In the genomic region with DNA sequence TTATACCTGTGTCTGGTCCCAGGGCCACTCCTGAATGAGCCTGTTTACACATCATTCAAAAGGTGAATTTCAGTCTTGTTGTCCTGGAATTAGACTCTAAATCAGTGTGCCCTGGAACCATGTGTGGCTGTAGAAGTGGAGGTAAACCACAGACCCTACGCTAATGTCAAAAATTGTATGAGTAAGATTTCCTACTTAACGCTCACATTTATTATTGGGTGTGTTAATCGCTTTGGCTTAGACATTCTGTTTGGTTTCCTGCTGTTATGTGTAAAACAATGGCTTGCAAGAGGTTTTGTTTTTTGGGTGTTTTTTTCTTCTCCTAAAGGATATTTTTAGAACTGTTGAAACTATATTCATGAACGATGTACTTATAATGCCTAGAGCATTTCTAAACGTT, we compare ENCODE assay signal across 17 cellular contexts. TPM values are rescaled to one million over a fixed set of nuclear protein-coding genes. Genes with fewer than 3 reads are reported as not detected.
DNase-seq lines count a peak whose midpoint lies in the region; ATAC-seq and TF ChIP-seq lines count a peak whose summit lies in the region.
"Had no signal": no experiment of that assay in that cellular context is flagged by ENCODE, and none has a peak within 500 bp of the region (broad histone marks: within the 10 kb centered on the region; RNA-seq: fewer than 3 reads in every experiment).

No MANE protein-coding gene starts in this region.

- H3K27ac ChIP-seq in psoas muscle, result peak overlapping the region; percentile 14
- H3K27ac ChIP-seq: neural progenitor cell had no signal

- intact Hi-C loops in psoas muscle (cut with DNase I) (no loop called here), posterior cingulate gyrus (cut with DNase I) (no loop called here)

- H3K4me3 ChIP-seq in choroid plexus epithelial cell (ENCODE audit: low read depth, low read length) (no peak overlapping the region), psoas muscle (no peak overlapping the region)
- H3K4me3 ChIP-seq: neural progenitor cell had no signal

- 34 to 53% (median 38%) methylated on average over 5 of the region's 5 CpGs for WGBS in psoas muscle, 3 donors

- ATAC-seq in psoas muscle (no peak), GM19351 (IDR thresholded peaks at IDR 0.05; ENCODE audit: unreplicated experiment) (no peak)
- ATAC-seq: HCT116, PC-3 had no signal

- H3K4me1 ChIP-seq in psoas muscle, result peaks cover 52% of the 10 kb centered on the region

- DNase-seq in NCI-H510A treated with DMSO at 0.1 percent for 48 hours (lab: John Stamatoyannopoulos, UW), result peak; percentile 14
- DNase-seq in NCI-H510A (lab: John Stamatoyannopoulos, UW), result no peak
- DNase-seq in KG1 (lab: John Stamatoyannopoulos, UW), result peak; percentile 65
- peak; percentile 23 for DNase-seq in choroid plexus epithelial cell (ENCODE audit: low read depth)
- no peak for DNase-seq in psoas muscle
- no peak for DNase-seq in GM19240 (ENCODE audit: insufficient read length, low spot score)
- DNase-seq in posterior cingulate gyrus, result no peak
- DNase-seq: ACHN; activated CD4-positive, alpha-beta T cell treated with anti-CD3 and anti-CD28 coated beads, Interleukin-2, amount 10 ng/mL, durations not matched to agents 24 days and 14 days; activated naive CD4-positive, alpha-beta T cell; DMS 273 treated with DMSO at 0.1 percent for 48 hours; NCI-H1694; PC-3; stimulated activated CD4-positive, alpha-beta T cell treated with anti-CD3 and anti-CD28 coated beads, Interleukin-12 subunit alpha, Interleukin-12 subunit beta, amount 100 ng/mL, for 4 hours had no signal

- no peaks in the 10 kb centered on the region for H3K36me3 ChIP-seq in psoas muscle (ENCODE audit: insufficient read depth in 1 of 2, low read depth in 1 of 2)
- H3K36me3 ChIP-seq: neural progenitor cell had no signal

- no peaks in the 10 kb centered on the region for H3K27me3 ChIP-seq in psoas muscle (ENCODE audit: insufficient read depth in 3 of 3, low read length in 2 of 3)
- H3K27me3 ChIP-seq: neural progenitor cell had no signal

- no peaks in the 10 kb centered on the region for H3K9me3 ChIP-seq in psoas muscle

- TF ChIP-seq CTCF in choroid plexus epithelial cell (conservative IDR thresholded peaks at IDR 0.05; ENCODE audit: low read depth, low read length), result no peak
- TF ChIP-seq CTCF in psoas muscle (IDR thresholded peaks at IDR 0.05), result no peak

RNA-seq across cellular contexts. Expression of a gene that starts 19.3 kb away (rescaled TPM):
- 10 to 100 TPM in 1 of 4 donors, 1 to 10 TPM in 3; 4.2 to 10.7 (median 6.9) TPM for total RNA-seq in psoas muscle
- polyA plus RNA-seq in psoas muscle, result 1 to 10 TPM; 1.5 to 3.2 (median 2.5) TPM

Comparison
In these comparisons a context has a peak if more than half of its experiments do, and no peak if none do; other contexts are left out.
1. DNase-seq: peak in NCI-H510A treated with DMSO at 0.1 percent for 48 hours (single experiment), KG1 (single experiment) and choroid plexus epithelial cell (single experiment); none in NCI-H510A (single experiment), psoas muscle (0 of 2), GM19240 (single experiment) and posterior cingulate gyrus (0 of 10).